8 cellular contexts compared by ENCODE assay signal in genomic region chr19:35644206-35644986, GRCh38. TPM values are rescaled to one million over a fixed set of nuclear protein-coding genes. Genes with fewer than 3 reads are reported as not detected.
DNase-seq lines count a peak whose midpoint lies in the region; ATAC-seq and TF ChIP-seq lines count a peak whose summit lies in the region.

No MANE protein-coding gene starts in this region.

- ATAC-seq in HG02678 (IDR thresholded peaks at IDR 0.05; ENCODE audit: unreplicated experiment) = peak; percentile 68
- peak; percentile 89 to 93 for ATAC-seq in left cardiac atrium
- peak; percentile 94 to 97 for ATAC-seq in upper lobe of left lung (ENCODE audit: low FRiP score in 2 of 2)

- DNase-seq in GM10266 (ENCODE audit: extremely low spot score) (peak; percentile 97), NCI-H1436 (lab: John Stamatoyannopoulos, UW) (peak; percentile 93), T follicular helper cell (ENCODE audit: low read depth) (peak; percentile 90), adrenal gland (peak; percentile 95 to 98 (median 97)), left cardiac atrium (peak; percentile 97), posterior vena cava (ENCODE audit: low spot score) (peak; percentile 98), upper lobe of left lung (peak; percentile 97 to 99)

- intact Hi-C loops in adrenal gland (cut with DNase I) = no loop called here
- intact Hi-C loops in left cardiac atrium (cut with DNase I) = no loop called here
- intact Hi-C loops in posterior vena cava (cut with DNase I) = no loop called here

- TF ChIP-seq CTCF in GM10266 (IDR thresholded peaks at IDR 0.05; ENCODE audit: control insufficient read depth, insufficient read depth, low read depth, missing control alignments) (no peak), adrenal gland (IDR thresholded peaks at IDR 0.05) (peak in 1 of 6 experiments; percentile 18), upper lobe of left lung (IDR thresholded peaks at IDR 0.05) (peak in 1 of 6 experiments; percentile 9)

- peak overlapping the region in 3 of 4 donors; percentile 42 to 58 (median 55) for H3K4me3 ChIP-seq in adrenal gland
- peak overlapping the region; percentile 59 to 75 (median 66) for H3K4me3 ChIP-seq in upper lobe of left lung

- H3K36me3 ChIP-seq in adrenal gland (replicated peaks in 1 of 2) = no peaks in the 10 kb centered on the region
- H3K36me3 ChIP-seq in upper lobe of left lung = no peaks in the 10 kb centered on the region

- H3K27me3 ChIP-seq in adrenal gland = no peaks in the 10 kb centered on the region
- no peaks in the 10 kb centered on the region for H3K27me3 ChIP-seq in upper lobe of left lung

- H3K4me1 ChIP-seq in adrenal gland (replicated peaks in 1 of 2) (peaks cover 14 to 20% of the 10 kb centered on the region in 2 donors), upper lobe of left lung (peaks cover 34 to 50% (median 42%) of the 10 kb centered on the region in 4 donors)

- 0 to 3% (median 1%) methylated on average over 6 to 60 of the region's 60 CpGs for WGBS in adrenal gland, 4 donors
- 0 to 1% methylated on average over 16 to 58 of the region's 60 CpGs for WGBS in upper lobe of left lung, 2 donors

- no peak for TF ChIP-seq EP300 in upper lobe of left lung (IDR thresholded peaks at IDR 0.05)

- H3K9me3 ChIP-seq in adrenal gland (replicated peaks in 1 of 3) (no peaks in the 10 kb centered on the region), upper lobe of left lung (no peaks in the 10 kb centered on the region)

- H3K27ac ChIP-seq in adrenal gland (peak overlapping the region; percentile 73 to 92 (median 81)), upper lobe of left lung (peak overlapping the region; percentile 78 to 94 (median 90))

- TF ChIP-seq POLR2A in adrenal gland (IDR thresholded peaks at IDR 0.05) (peak in 1 of 2 donors; percentile 74), upper lobe of left lung (IDR thresholded peaks at IDR 0.05) (peak in 3 of 4 donors; percentile 17 to 71 (median 59))

RNA-seq across cellular contexts. Expression of gene ETV2, which starts 2.9 kb away (rescaled TPM):
- total RNA-seq in adrenal gland (1 to 10 TPM in 5 of 8 donors, under 1 TPM in 1, not detected in 2; 0.96 to 2.6 (median 2.2) TPM), left cardiac atrium (under 1 TPM; 0.29 to 0.88 TPM), posterior vena cava (under 1 TPM; 0.74 to 0.81 TPM), upper lobe of left lung (1 to 10 TPM in 3 of 6 donors, under 1 TPM in 1, not detected in 2; 0.83 to 8.0 (median 1.8) TPM)
- 1 to 10 TPM in 2 of 3 donors, under 1 TPM in 1; 0.38 to 5.3 (median 5.0) TPM for polyA plus RNA-seq in adrenal gland

RNA-seq across cellular contexts. Expression of gene COX6B1, which starts 3.7 kb away (rescaled TPM):
- total RNA-seq in adrenal gland (100 to 1,000 TPM; 289 to 694 (median 436) TPM), left cardiac atrium (1,000 to 10,000 TPM in 1 of 2 donors, 100 to 1,000 TPM in 1; 934 to 1,059 TPM), posterior vena cava (100 to 1,000 TPM; 228 to 290 TPM), upper lobe of left lung (100 to 1,000 TPM in 5 of 6 donors, 10 to 100 TPM in 1; 90.1 to 290 (median 235) TPM)
- 1,000 to 10,000 TPM in 2 of 3 donors, 100 to 1,000 TPM in 1; 626 to 1,985 (median 1,187) TPM for polyA plus RNA-seq in adrenal gland

RNA-seq across cellular contexts. Expression of gene RBM42, which starts 15.6 kb away (rescaled TPM):
- total RNA-seq in adrenal gland (10 to 100 TPM; 60.6 to 92.9 (median 77.9) TPM), left cardiac atrium (10 to 100 TPM; 51.3 to 54.2 TPM), posterior vena cava (10 to 100 TPM; 61.1 to 61.3 TPM), upper lobe of left lung (10 to 100 TPM; 37.7 to 80.3 (median 71.3) TPM)
- polyA plus RNA-seq in adrenal gland = 100 to 1,000 TPM in 1 of 3 donors, 10 to 100 TPM in 2; 23.9 to 107 (median 80.7) TPM

RNA-seq across cellular contexts. Expression of gene UPK1A, which starts 21.9 kb away (rescaled TPM):
- total RNA-seq in adrenal gland = not detected
- polyA plus RNA-seq in adrenal gland = 1 to 10 TPM in 1 of 3 donors, not detected in 2; 1.2 TPM
- total RNA-seq in left cardiac atrium = not detected
- under 1 TPM in 1 of 2 donors, not detected in 1; 0.19 TPM for total RNA-seq in posterior vena cava
- not detected for total RNA-seq in upper lobe of left lung

RNA-seq across cellular contexts. Expression of gene HAUS5, which starts 31.9 kb away (rescaled TPM):
- total RNA-seq in adrenal gland (10 to 100 TPM in 5 of 8 donors, 1 to 10 TPM in 3; 6.2 to 22.4 (median 10.8) TPM), left cardiac atrium (1 to 10 TPM; 3.8 to 4.2 TPM), posterior vena cava (1 to 10 TPM; 7.9 to 8.3 TPM), upper lobe of left lung (10 to 100 TPM in 4 of 6 donors, 1 to 10 TPM in 2; 5.6 to 32.5 (median 11.3) TPM)
- 10 to 100 TPM in 2 of 3 donors, 1 to 10 TPM in 1; 5.2 to 38.2 (median 20.7) TPM for polyA plus RNA-seq in adrenal gland

Comparison
In these comparisons a context has a peak if more than half of its experiments do, and no peak if none do; other contexts are left out.
1. Peak in every context shown above with its lines: DNase-seq, ATAC-seq, H3K4me3 ChIP-seq and H3K27ac ChIP-seq.